Comparison of ENCODE assay signal across 1 cellular context in genomic region chr3:48472673-48472922, GRCh38.
TF ChIP-seq lines count a peak whose summit lies in the region.

No MANE protein-coding gene starts in this region.

TF ChIP-seq in endothelial cell of umbilical vein, 7 proteins besides CTCF, POLR2A, EP300 and RAD21:
- no peak for TF ChIP-seq JUN (IDR thresholded peaks at IDR 0.05; ENCODE audit: borderline replicate concordance, insufficient read depth, insufficient read length, low read depth)
- no peak for TF ChIP-seq MYC (IDR thresholded peaks at IDR 0.05; ENCODE audit: low read depth, low read length)
- no peak for TF ChIP-seq MAX (IDR thresholded peaks at IDR 0.05; ENCODE audit: insufficient read depth, insufficient read length)
- TF ChIP-seq POLR2AphosphoS5 (IDR thresholded peaks at IDR 0.05; ENCODE audit: insufficient read depth, low read depth, low read length), result no peak
- no peak for TF ChIP-seq EZH2 (IDR thresholded peaks at IDR 0.05; ENCODE audit: borderline replicate concordance, low read depth, low read length, severe bottlenecking)
- TF ChIP-seq FOS (IDR thresholded peaks at IDR 0.05; ENCODE audit: borderline replicate concordance, insufficient read depth, low read length), result no peak
- TF ChIP-seq GATA2 (IDR thresholded peaks at IDR 0.05; ENCODE audit: insufficient read depth, insufficient read length, low read depth, low read length), result no peak
